ENCODE assay signal across 15 cellular contexts in genomic region chr3:71228156-71228885, GRCh38.
DNase-seq lines count a peak whose midpoint lies in the region; ATAC-seq and TF ChIP-seq lines count a peak whose summit lies in the region.
"Had no signal": no experiment of that assay in that cellular context is flagged by ENCODE, and none has a peak within 500 bp of the region (broad histone marks: within the 10 kb centered on the region; RNA-seq: fewer than 3 reads in every experiment).

No MANE protein-coding gene starts in this region.

- TF ChIP-seq CTCF in chondrocyte (IDR thresholded peaks at IDR 0.05): no peak
- no peak for TF ChIP-seq CTCF in GM20000 (IDR thresholded peaks at IDR 0.05; ENCODE audit: extremely low read depth, missing control alignments)

- H3K4me1 Mint-ChIP-seq in activated naive CD4-positive, alpha-beta T cell treated with anti-CD3 and anti-CD28 coated beads, Interleukin-2, amount 50 U/mL, for 24 hours: peaks cover 87% of the 10 kb centered on the region
- peaks cover 56% of the 10 kb centered on the region for H3K4me1 Mint-ChIP-seq in chondrocyte (ENCODE audit: low read depth)

- DNase-seq in activated naive CD4-positive, alpha-beta T cell treated with Interleukin-2 at 50 U/mL for 16 hours: no peak
- DNase-seq in NCI-H748 (lab: John Stamatoyannopoulos, UW; ENCODE audit: unreplicated experiment) (peak; percentile 88), chondrocyte (ENCODE audit: low spot score) (no peak), GM20000 (ENCODE audit: low spot score) (no peak), NCI-H2171 treated with DMSO at 0.1 percent for 48 hours (lab: John Stamatoyannopoulos, UW) (no peak)
- DNase-seq in stimulated activated CD4-positive, alpha-beta T cell treated with anti-CD3 and anti-CD28 coated beads, Interleukin-1b, Interleukin-23, amount 100 ng/mL, for 48 hours: no peak
- DNase-seq: effector CD4-positive, alpha-beta T cell; HCEC 1CT; heart right ventricle; NCI-H510A treated with DMSO at 0.1 percent for 48 hours; pancreas; PC-9 had no signal

- no peaks in the 10 kb centered on the region for H3K9me3 Mint-ChIP-seq in activated naive CD4-positive, alpha-beta T cell treated with anti-CD3 and anti-CD28 coated beads, Interleukin-2, amount 50 U/mL, for 24 hours
- no peaks in the 10 kb centered on the region for H3K9me3 Mint-ChIP-seq in chondrocyte (ENCODE audit: low read depth)
- H3K9me3 Mint-ChIP-seq: mesothelial cell of epicardium had no signal

- ATAC-seq in GM21360 (IDR thresholded peaks at IDR 0.05; ENCODE audit: unreplicated experiment): no peak
- ATAC-seq: heart right ventricle, pancreas had no signal

- H3K4me3 Mint-ChIP-seq in activated naive CD4-positive, alpha-beta T cell treated with anti-CD3 and anti-CD28 coated beads, Interleukin-2, amount 50 U/mL, for 24 hours: peak overlapping the region; percentile 75
- H3K4me3 Mint-ChIP-seq in chondrocyte (ENCODE audit: unreplicated experiment): no peak overlapping the region
- H3K4me3 Mint-ChIP-seq: mesothelial cell of epicardium had no signal

- peaks cover 11% of the 10 kb centered on the region for H3K36me3 Mint-ChIP-seq in activated naive CD4-positive, alpha-beta T cell treated with anti-CD3 and anti-CD28 coated beads, Interleukin-2, amount 50 U/mL, for 24 hours
- H3K36me3 Mint-ChIP-seq in chondrocyte (ENCODE audit: low read depth): peaks cover 2% of the 10 kb centered on the region

- H3K27ac Mint-ChIP-seq in activated naive CD4-positive, alpha-beta T cell treated with anti-CD3 and anti-CD28 coated beads, Interleukin-2, amount 50 U/mL, for 24 hours: peak overlapping the region; percentile 94
- H3K27ac Mint-ChIP-seq in chondrocyte (ENCODE audit: unreplicated experiment): peak overlapping the region; percentile 33

- no peaks in the 10 kb centered on the region for H3K27me3 Mint-ChIP-seq in activated naive CD4-positive, alpha-beta T cell treated with anti-CD3 and anti-CD28 coated beads, Interleukin-2, amount 50 U/mL, for 24 hours
- H3K27me3 Mint-ChIP-seq in chondrocyte (ENCODE audit: low read depth): no peaks in the 10 kb centered on the region
